Comparison of ENCODE assay signal across 8 cellular contexts in genomic region chr3:5198986-5199731, GRCh38. TPM values are rescaled to one million over a fixed set of nuclear protein-coding genes. Genes with fewer than 3 reads are reported as not detected.
DNase-seq lines count a peak whose midpoint lies in the region; ATAC-seq and TF ChIP-seq lines count a peak whose summit lies in the region.

No MANE protein-coding gene starts in this region.

- no peak for TF ChIP-seq EP300 in ovary (IDR thresholded peaks at IDR 0.05)

- H3K4me3 ChIP-seq in AG10803 (ENCODE audit: low read length) = no peak overlapping the region
- no peak overlapping the region for H3K4me3 ChIP-seq in ovary

- no peak overlapping the region for H3K4me3 Mint-ChIP-seq in endothelial cell (ENCODE audit: unreplicated experiment)

- no peaks in the 10 kb centered on the region for H3K9me3 Mint-ChIP-seq in activated naive CD4-positive, alpha-beta T cell treated with anti-CD3 and anti-CD28 coated beads, Interleukin-2, amount 50 U/mL, for 72 hours
- no peaks in the 10 kb centered on the region for H3K9me3 Mint-ChIP-seq in endothelial cell (ENCODE audit: unreplicated experiment)

- no peaks in the 10 kb centered on the region for H3K9me3 ChIP-seq in ovary

- peak; percentile 64 for DNase-seq in AG10803 (ENCODE audit: low read depth)
- no peak for DNase-seq in activated naive CD4-positive, alpha-beta T cell treated with anti-CD3 and anti-CD28 coated beads, Interleukin-2, amount 50 U/mL, for 72 hours (ENCODE audit: low spot score in 2 of 2)
- DNase-seq in ovary = no peak
- no peak for DNase-seq in endothelial cell (ENCODE audit: low spot score)
- DNase-seq in foreskin melanocyte = no peak
- no peak for DNase-seq in NCI-H2081 treated with DMSO at 0.1 percent for 48 hours (lab: John Stamatoyannopoulos, UW)

- intact Hi-C loops in ovary (cut with DNase I) = no loop called here

- no peaks in the 10 kb centered on the region for H3K27me3 ChIP-seq in ovary

- ATAC-seq in GM19452 (IDR thresholded peaks at IDR 0.05; ENCODE audit: unreplicated experiment) (peak; percentile 20), HG03439 (IDR thresholded peaks at IDR 0.05; ENCODE audit: unreplicated experiment) (peak; percentile 25)
- ATAC-seq in activated naive CD4-positive, alpha-beta T cell treated with anti-CD3 and anti-CD28 coated beads, Interleukin-2, amount 50 U/mL, for 72 hours = no peak

- no peaks in the 10 kb centered on the region for H3K4me1 ChIP-seq in ovary (ENCODE audit: insufficient read depth)

- peaks cover 1% of the 10 kb centered on the region for H3K27me3 Mint-ChIP-seq in endothelial cell (ENCODE audit: unreplicated experiment)

- no peak overlapping the region for H3K27ac ChIP-seq in ovary

- no peaks in the 10 kb centered on the region for H3K36me3 ChIP-seq in ovary

- TF ChIP-seq POLR2A in ovary (IDR thresholded peaks at IDR 0.05) = no peak

- TF ChIP-seq CTCF in AG10803 (conservative IDR thresholded peaks at IDR 0.05; ENCODE audit: low read length) (no peak), ovary (IDR thresholded peaks at IDR 0.05) (no peak), endothelial cell (IDR thresholded peaks at IDR 0.05; ENCODE audit: unreplicated experiment) (no peak)

- peak overlapping the region; percentile 98 for H3K27ac Mint-ChIP-seq in activated naive CD4-positive, alpha-beta T cell treated with anti-CD3 and anti-CD28 coated beads, Interleukin-2, amount 50 U/mL, for 72 hours
- H3K27ac Mint-ChIP-seq in endothelial cell (ENCODE audit: unreplicated experiment) = no peak overlapping the region

- WGBS in ovary, 3 donors = 76 to 90% (median 76%) methylated on average over 5 of the region's 5 CpGs

- H3K36me3 Mint-ChIP-seq in activated naive CD4-positive, alpha-beta T cell treated with anti-CD3 and anti-CD28 coated beads, Interleukin-2, amount 50 U/mL, for 72 hours = peaks cover 41 to 87% of the 10 kb centered on the region in 2 donors
- peaks cover 20% of the 10 kb centered on the region for H3K36me3 Mint-ChIP-seq in endothelial cell (ENCODE audit: low read depth, unreplicated experiment)

- H3K4me1 Mint-ChIP-seq in endothelial cell (ENCODE audit: unreplicated experiment) = peaks cover 13% of the 10 kb centered on the region

RNA-seq across cellular contexts. Expression of gene EDEM1, which starts 11.7 kb away (rescaled TPM):
- total RNA-seq in activated naive CD4-positive, alpha-beta T cell treated with anti-CD3 and anti-CD28 coated beads, Interleukin-2, amount 50 U/mL, for 72 hours = 100 to 1,000 TPM; 181 to 200 TPM
- total RNA-seq in ovary = 10 to 100 TPM; 19.5 to 43.4 (median 31.5) TPM
- polyA plus RNA-seq in ovary = 10 to 100 TPM; 11.5 to 14.3 TPM
- 18.2 TPM for total RNA-seq in endothelial cell (ENCODE audit: unreplicated experiment)

Comparison
In these comparisons a context has a peak if more than half of its experiments do, and no peak if none do; other contexts are left out.
1. ATAC-seq: peak in GM19452 (single experiment) and HG03439 (single experiment); none in activated naive CD4-positive, alpha-beta T cell treated with anti-CD3 and anti-CD28 coated beads, Interleukin-2, amount 50 U/mL, for 72 hours (0 of 2).